Comparison of ENCODE assay signal across 26 cellular contexts in the genomic region with DNA sequence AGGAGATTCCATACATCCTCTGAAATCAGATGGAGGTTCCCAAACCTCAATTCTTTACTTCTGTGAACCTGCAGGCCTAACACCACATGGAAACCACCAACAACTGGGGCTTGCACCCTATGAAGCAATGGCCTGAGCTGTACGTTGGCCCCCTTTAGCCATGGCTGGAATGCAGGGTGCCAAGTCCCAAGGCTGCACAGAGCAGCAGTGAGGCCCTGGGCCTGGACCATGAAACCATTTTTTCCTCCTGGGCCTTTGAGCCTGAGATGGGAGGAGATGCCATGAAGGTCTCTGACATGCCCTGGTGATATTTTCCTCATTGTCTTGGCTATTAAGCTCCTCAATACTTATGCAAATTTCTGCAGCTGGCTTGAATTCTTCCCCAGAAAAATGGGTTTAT.
"Had no signal": no experiment of that assay in that cellular context is flagged by ENCODE, and none has a peak within 500 bp of the region (broad histone marks: within the 10 kb centered on the region; RNA-seq: fewer than 3 reads in every experiment).

No MANE protein-coding gene starts in this region.

- H3K27ac ChIP-seq: stomach, suprapubic skin, testis, thoracic aorta, thyroid gland, tibial artery, tibial nerve, transverse colon, upper lobe of left lung, upper lobe of right lung, uterus, vagina had no signal

- DNase-seq: stimulated activated CD4-positive, alpha-beta T cell treated with anti-CD3 and anti-CD28 coated beads, Interleukin-2, amount 100 ng/mL, for 48 hours; stimulated activated CD4-positive, alpha-beta T cell treated with anti-CD3 and anti-CD28 coated beads, Interleukin-4, amount 100 ng/mL, for 1 hour; stimulated activated CD4-positive, alpha-beta T cell treated with anti-CD3 and anti-CD28 coated beads, Interleukin-4, amount 100 ng/mL, for 24 hours; stimulated activated CD4-positive, alpha-beta T cell treated with anti-CD3 and anti-CD28 coated beads, Interleukin-4, amount 100 ng/mL, for 4 hours; stimulated activated CD8-positive, alpha-beta memory T cell treated with anti-CD3 and anti-CD28 coated beads, Interleukin-4, amount 100 ng/mL, for 48 hours; stimulated activated naive B cell treated with anti-CD40 and anti-IgM and Interleukin-4, amounts not matched to agents 10 μg/mL and 1 μg/mL and 100 μg/mL, for 72 hours; stimulated activated naive CD4-positive, alpha-beta T cell; stimulated activated naive CD4-positive, alpha-beta T cell treated with Interleukin-2 at 50 U/mL for 16 hours; stimulated activated naive CD8-positive, alpha-beta T cell treated with anti-CD3 and anti-CD28 coated beads, Interleukin-15, amount 100 ng/mL, for 72 hours; stimulated activated naive CD8-positive, alpha-beta T cell treated with anti-CD3 and anti-CD28 coated beads, Interleukin-15, Interleukin-2, amounts not matched to agents 100 U/mL and 50 U/mL, for 24 hours; stomach; substantia nigra; testis; thyroid gland; tibial artery; transverse colon; trophoblast cell; upper lobe of left lung; upper lobe of right lung; uterus had no signal

- ATAC-seq: stimulated activated effector memory CD8-positive, alpha-beta T cell treated with anti-CD3 and anti-CD28 coated beads, Interleukin-12 subunit alpha, Interleukin-12 subunit beta, amount 100 ng/mL, for 72 hours; stimulated activated memory B cell treated with anti-CD40 and anti-IgM and Interleukin-4, amounts not matched to agents 10 μg/mL and 1 μg/mL and 100 μg/mL, for 72 hours; stimulated activated naive B cell treated with anti-CD40 and anti-IgM and Interleukin-4, amounts not matched to agents 10 μg/mL and 1 μg/mL and 100 μg/mL, for 72 hours; stimulated activated naive CD8-positive, alpha-beta T cell treated with anti-CD3 and anti-CD28 coated beads, Interleukin-15, amount 100 ng/mL, for 72 hours; stimulated activated naive CD8-positive, alpha-beta T cell treated with anti-CD3 and anti-CD28 coated beads, Interleukin-15, Interleukin-2, amounts not matched to agents 100 U/mL and 50 U/mL, for 24 hours; upper lobe of right lung had no signal

- H3K36me3 ChIP-seq: stomach, suprapubic skin, thoracic aorta, thyroid gland, tibial artery, tibial nerve, transverse colon, upper lobe of left lung, upper lobe of right lung, uterus, vagina had no signal

- H3K27me3 ChIP-seq: stomach, suprapubic skin, testis, thyroid gland, tibial artery, tibial nerve, transverse colon, upper lobe of left lung, upper lobe of right lung, uterus, vagina had no signal

- H3K4me1 ChIP-seq: stomach, suprapubic skin, testis, thyroid gland, tibial artery, tibial nerve, transverse colon, upper lobe of left lung, upper lobe of right lung, uterus, vagina had no signal

- H3K4me3 ChIP-seq: stomach, suprapubic skin, testis, thoracic aorta, thyroid gland, tibial artery, tibial nerve, transverse colon, upper lobe of left lung, upper lobe of right lung, uterus, vagina had no signal

- H3K9me3 ChIP-seq: testis, thoracic aorta, thyroid gland, tibial artery, tibial nerve, upper lobe of left lung, upper lobe of right lung, uterus, vagina had no signal
